In the genomic region with DNA sequence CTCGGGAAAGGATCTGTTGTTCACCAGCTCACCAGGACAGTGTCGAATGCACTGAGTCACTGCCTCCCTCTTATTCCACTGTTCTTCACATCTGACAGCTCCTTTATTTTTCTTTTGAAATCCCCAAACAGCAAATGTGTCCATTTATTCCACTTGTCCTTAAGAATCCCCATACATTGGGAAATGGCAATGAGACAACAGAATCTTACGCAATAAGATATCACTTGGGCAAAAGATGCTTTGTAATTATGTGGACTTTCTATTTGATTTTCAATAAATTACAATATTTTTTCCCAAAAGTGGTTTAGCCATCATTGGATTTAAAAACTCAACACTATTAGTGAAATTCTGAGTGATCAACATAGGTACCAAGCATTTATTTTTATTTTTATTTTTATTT, we compare ENCODE assay signal across 23 cellular contexts. TPM values are rescaled to one million over a fixed set of nuclear protein-coding genes. Genes with fewer than 3 reads are reported as not detected.
"Had no signal": no experiment of that assay in that cellular context is flagged by ENCODE, and none has a peak within 500 bp of the region (broad histone marks: within the 10 kb centered on the region; RNA-seq: fewer than 3 reads in every experiment).

No MANE protein-coding gene starts in this region.

- H3K4me2 ChIP-seq: KMS-11 had no signal

- H3K27me3 ChIP-seq: SJSA1 had no signal

- FAIRE-seq: HTR-8/SVneo, RCC 7860 had no signal

- H3K4me3 ChIP-seq: SJSA1, SK-N-MC had no signal

- H3K27ac ChIP-seq: HL-60, KMS-11, SJSA1, SK-N-MC had no signal

- DNase-seq: Kasumi-1, NCI-H1092 treated with DMSO at 0.1 percent for 48 hours, NCI-H1436, NCI-H187, NCI-H2029, NCI-H2081 treated with DMSO at 0.1 percent for 48 hours, NCI-H2171, NCI-H226, NCI-H446, NCI-H510A, NCI-H524 treated with DMSO at 0.1 percent for 48 hours, NCI-H69, NCI-H774, Right ventricle myocardium superior, RPMI8226, SIG-M5 had no signal

- H3K36me3 ChIP-seq: SJSA1 had no signal

- H3K9me3 ChIP-seq: SJSA1 had no signal

- H3K9ac ChIP-seq: KMS-11 had no signal

RNA-seq across cellular contexts. Expression of a gene that starts 3.7 kb away (rescaled TPM):
- total RNA-seq: M059J, Right ventricle myocardium superior, SJSA1 had no signal

RNA-seq across cellular contexts. Expression of a gene that starts 4.0 kb away (rescaled TPM):
- total RNA-seq: M059J, Right ventricle myocardium superior, SJSA1 had no signal

RNA-seq across cellular contexts. Expression of a gene that starts 18.3 kb away (rescaled TPM):
- total RNA-seq: M059J, Right ventricle myocardium superior, SJSA1 had no signal

RNA-seq across cellular contexts. Expression of a gene that starts 22.5 kb away (rescaled TPM):
- total RNA-seq: M059J, Right ventricle myocardium superior, SJSA1 had no signal

RNA-seq across cellular contexts. Expression of a gene that starts 25.0 kb away (rescaled TPM):
- total RNA-seq: M059J, Right ventricle myocardium superior, SJSA1 had no signal
